1 cellular context compared by ENCODE assay signal in genomic region chr15:91471410-91471993, GRCh38.
TF ChIP-seq lines count a peak whose summit lies in the region.

No MANE protein-coding gene starts in this region.

TF ChIP-seq in K562, 482 proteins besides CTCF, POLR2A, EP300 and RAD21 (continued from another document):
- no peak for TF ChIP-seq BHLHE40 (IDR thresholded peaks at IDR 0.05; ENCODE audit: low read length)
- TF ChIP-seq SOX6 (IDR thresholded peaks at IDR 0.05), result 0 out of 2 replicates have a peak, but pooled peaks have one; percentile 18
- no peak for TF ChIP-seq ZNF830 (CRISPR knock-in tag; IDR thresholded peaks at IDR 0.05)
- no peak for TF ChIP-seq SRSF1 (IDR thresholded peaks at IDR 0.05; ENCODE audit: low read depth, low read length)
- TF ChIP-seq ARID1B (IDR thresholded peaks at IDR 0.05), result peak; percentile 51
- no peak for TF ChIP-seq IFI16 (CRISPR knock-in tag; IDR thresholded peaks at IDR 0.05)
- TF ChIP-seq JUND (IDR thresholded peaks at IDR 0.05; ENCODE audit: borderline replicate concordance, low read depth, low read length), result peak; percentile 90
- peak; percentile 80; the same call in 1 of the 3 replicates for TF ChIP-seq JUND (tag; IDR thresholded peaks at IDR 0.05; ENCODE audit: borderline replicate concordance, low read depth, low read length)
- no peak for TF ChIP-seq ZNF449 (CRISPR knock-in tag; IDR thresholded peaks at IDR 0.05)
- no peak for TF ChIP-seq L3MBTL2 (IDR thresholded peaks at IDR 0.05)
- peak; percentile 91 for TF ChIP-seq MEIS2 (IDR thresholded peaks at IDR 0.05; ENCODE audit: partially characterized antibody)
- no peak for TF ChIP-seq THRA (IDR thresholded peaks at IDR 0.05)
- no peak for TF ChIP-seq TSHZ1 (CRISPR knock-in tag; IDR thresholded peaks at IDR 0.05)
- 0 out of 2 replicates have a peak, but pooled peaks have one; percentile 13 for TF ChIP-seq EHMT2 (IDR thresholded peaks at IDR 0.05)
- TF ChIP-seq TCF15 (CRISPR knock-in tag; IDR thresholded peaks at IDR 0.05), result no peak
- no peak for TF ChIP-seq YBX1 (IDR thresholded peaks at IDR 0.05)
- TF ChIP-seq ZNF696 (CRISPR knock-in tag; conservative IDR thresholded peaks at IDR 0.05), result no peak
- no peak for TF ChIP-seq RFX1 (IDR thresholded peaks at IDR 0.05)
- TF ChIP-seq ID3 (CRISPR knock-in tag; IDR thresholded peaks at IDR 0.05), result no peak
- no peak for TF ChIP-seq ID3 (tag; IDR thresholded peaks at IDR 0.05)
- TF ChIP-seq ZNF79 (CRISPR knock-in tag; IDR thresholded peaks at IDR 0.05; ENCODE audit: low read depth), result no peak
- no peak for TF ChIP-seq CGGBP1 (CRISPR knock-in tag; IDR thresholded peaks at IDR 0.05)
- no peak for TF ChIP-seq MGA (IDR thresholded peaks at IDR 0.05)
